In genomic region chr17:30477083-30477757, GRCh38 we compare ENCODE assay signal across 8 cellular contexts. TPM values are rescaled to one million over a fixed set of nuclear protein-coding genes. Genes with fewer than 3 reads are reported as not detected.
A peak's percentile ranks its signal among the peaks of the same experiment; 100 is the strongest.
DNase-seq lines count a peak whose midpoint lies in the region; ATAC-seq and TF ChIP-seq lines count a peak whose summit lies in the region.

Gene GOSR1, plus strand, starts transcription at chr17:30477408. Its CDS starts 26 bp downstream, at chr17:30477434.

- peak within 1 kb of the TSS; percentile 21 for H3K27ac ChIP-seq in temporal lobe (ENCODE audit: low read depth, low read length)

- H3K27ac Mint-ChIP-seq in activated naive CD4-positive, alpha-beta T cell treated with anti-CD3 and anti-CD28 coated beads, Interleukin-2, amount 50 U/mL, for 72 hours: peak within 1 kb of the TSS; percentile 99

- ATAC-seq in HG02571 (IDR thresholded peaks at IDR 0.05; ENCODE audit: unreplicated experiment): peak; percentile 94
- peak; percentile 99 for ATAC-seq in activated naive CD4-positive, alpha-beta T cell treated with anti-CD3 and anti-CD28 coated beads, Interleukin-2, amount 50 U/mL, for 72 hours

- DNase-seq in GM10266 (ENCODE audit: extremely low spot score) (peak; percentile 84), NCI-H1048 (lab: John Stamatoyannopoulos, UW) (peak; percentile 88), SKM-1 (lab: John Stamatoyannopoulos, UW; ENCODE audit: unreplicated experiment) (peak; percentile 85), glomerular endothelial cell (ENCODE audit: extremely low read depth, low read depth, low spot score) (peak; percentile 84), occipital lobe (lab: John Stamatoyannopoulos, UW) (peak; percentile 88)
- peak; percentile 85 to 92 for DNase-seq in activated naive CD4-positive, alpha-beta T cell treated with anti-CD3 and anti-CD28 coated beads, Interleukin-2, amount 50 U/mL, for 72 hours (ENCODE audit: low spot score in 2 of 2)

- H3K36me3 Mint-ChIP-seq in activated naive CD4-positive, alpha-beta T cell treated with anti-CD3 and anti-CD28 coated beads, Interleukin-2, amount 50 U/mL, for 72 hours: peaks cover 10 to 16% of the 10 kb centered on the region in 2 donors

- no peaks in the 10 kb centered on the region for H3K9me3 Mint-ChIP-seq in activated naive CD4-positive, alpha-beta T cell treated with anti-CD3 and anti-CD28 coated beads, Interleukin-2, amount 50 U/mL, for 72 hours

- peak; percentile 82 for TF ChIP-seq CTCF in GM10266 (IDR thresholded peaks at IDR 0.05; ENCODE audit: control insufficient read depth, insufficient read depth, low read depth, missing control alignments)

RNA-seq across cellular contexts. Expression of gene GOSR1, which starts in this region (rescaled TPM):
- 10 to 100 TPM; 31.5 to 43.1 TPM for total RNA-seq in activated naive CD4-positive, alpha-beta T cell treated with anti-CD3 and anti-CD28 coated beads, Interleukin-2, amount 50 U/mL, for 72 hours
- total RNA-seq in glomerular endothelial cell (21.4 and 35.0 TPM in 2 replicates), occipital lobe (27.9 TPM), temporal lobe (21.4 TPM)

Comparison
In these comparisons a context has a peak if more than half of its experiments do, and no peak if none do; other contexts are left out.
1. Peak in every context shown above with its lines: DNase-seq, ATAC-seq and H3K27ac ChIP-seq.